Comparison of ENCODE assay signal across 19 cellular contexts in genomic region chr13:51879133-51879532, GRCh38. TPM values are rescaled to one million over a fixed set of nuclear protein-coding genes. Genes with fewer than 3 reads are reported as not detected.
"Had no signal": no experiment of that assay in that cellular context is flagged by ENCODE, and none has a peak within 500 bp of the region (broad histone marks: within the 10 kb centered on the region; RNA-seq: fewer than 3 reads in every experiment).

No MANE protein-coding gene starts in this region.

- H3K4me3 ChIP-seq: breast epithelium, psoas muscle, right lobe of liver, spleen, thoracic aorta had no signal

- H3K27me3 Mint-ChIP-seq: activated CD4-positive, alpha-beta memory T cell treated with anti-CD3 and anti-CD28 coated beads, Interleukin-2, amount 10 ng/mL, durations not matched to agents 7 days and 5 days; T-cell had no signal

- H3K4me1 Mint-ChIP-seq: activated CD4-positive, alpha-beta memory T cell treated with anti-CD3 and anti-CD28 coated beads, Interleukin-2, amount 10 ng/mL, durations not matched to agents 7 days and 5 days; T-cell had no signal

- H3K9me3 Mint-ChIP-seq: nephron had no signal

- H3K36me3 Mint-ChIP-seq: T-cell had no signal

- H3K27ac Mint-ChIP-seq: activated CD4-positive, alpha-beta memory T cell treated with anti-CD3 and anti-CD28 coated beads, Interleukin-2, amount 10 ng/mL, durations not matched to agents 7 days and 5 days; nephron; T-cell had no signal

- DNase-seq: activated CD4-positive, alpha-beta memory T cell treated with anti-CD3 and anti-CD28 coated beads, Interleukin-2, amount 10 ng/mL, durations not matched to agents 7 days and 5 days; activated CD4-positive, alpha-beta T cell treated with anti-CD3 and anti-CD28 coated beads for 1 hour; activated CD8-positive, alpha-beta memory T cell treated with anti-CD3 and anti-CD28 coated beads, Interleukin-2, amount 50 U/mL, for 48 hours; left colon; mammary epithelial cell; psoas muscle; right lobe of liver; spleen; stimulated activated naive CD4-positive, alpha-beta T cell treated with Interleukin-2 at 50 U/mL for 16 hours; T-cell; T1000 had no signal

- ATAC-seq: esophagus mucosa, left colon, psoas muscle, right lobe of liver, T-cell had no signal

- H3K4me3 Mint-ChIP-seq: activated CD4-positive, alpha-beta memory T cell treated with anti-CD3 and anti-CD28 coated beads, Interleukin-2, amount 10 ng/mL, durations not matched to agents 7 days and 5 days; activated naive CD4-positive, alpha-beta T cell treated with anti-CD3 and anti-CD28 coated beads, Interleukin-2, amount 50 U/mL, for 24 hours; nephron; T-cell had no signal

RNA-seq across cellular contexts. Expression of gene CCDC70, which starts 17.4 kb away (rescaled TPM):
- total RNA-seq: activated CD4-positive, alpha-beta memory T cell treated with anti-CD3 and anti-CD28 coated beads, Interleukin-2, amount 10 ng/mL, durations not matched to agents 7 days and 5 days; breast epithelium; chondrocyte; esophagus mucosa; fibroblast of villous mesenchyme; left colon; mammary epithelial cell; osteoblast; psoas muscle; right lobe of liver; spleen; T-cell; thoracic aorta had no signal

RNA-seq across cellular contexts. Expression of gene TMEM272, which starts 34.2 kb away (rescaled TPM):
- total RNA-seq: esophagus mucosa, fibroblast of villous mesenchyme, mammary epithelial cell, osteoblast, thoracic aorta had no signal
